8 cellular contexts compared by ENCODE assay signal in genomic region chr19:57435062-57435978, GRCh38. TPM values are rescaled to one million over a fixed set of nuclear protein-coding genes. Genes with fewer than 3 reads are reported as not detected.
DNase-seq lines count a peak whose midpoint lies in the region; ATAC-seq and TF ChIP-seq lines count a peak whose summit lies in the region.

ZNF749 (plus strand) TSS chr19:57435325; CDS start chr19:57435579, 254 bp downstream.

- peaks cover 0 to 20% of the 10 kb centered on the region in 2 donors for H3K36me3 ChIP-seq in gastroesophageal sphincter
- H3K36me3 ChIP-seq in neuronal stem cell (replicated peaks in 1 of 2; ENCODE audit: control insufficient read depth in 2 of 2, insufficient read depth in 2 of 2, low read length in 2 of 2), result peaks cover 8 to 47% of the 10 kb centered on the region in 2 donors
- peaks cover 0 to 14% (median 11%) of the 10 kb centered on the region in 5 donors for H3K36me3 ChIP-seq in subcutaneous abdominal adipose tissue (ENCODE audit: control insufficient read depth in 5 of 5, insufficient read depth in 5 of 5, low read length in 5 of 5)

- H3K23ac ChIP-seq in neuronal stem cell (ENCODE audit: low read depth, low read length, poor library complexity), result peak within 1 kb of the TSS; percentile 86

- H3K4me1 ChIP-seq in gastroesophageal sphincter (peaks cover 0 to 24% (median 14%) of the 10 kb centered on the region in 3 donors), neuronal stem cell (ENCODE audit: control insufficient read depth in 2 of 2, insufficient read depth in 1 of 2, low read depth in 1 of 2, low read length in 2 of 2) (peaks cover 0 to 6% of the 10 kb centered on the region in 2 donors), subcutaneous abdominal adipose tissue (ENCODE audit: control insufficient read depth in 5 of 5, insufficient read depth in 5 of 5, low read length in 5 of 5) (peaks cover 4 to 22% (median 19%) of the 10 kb centered on the region in 5 donors)

- TF ChIP-seq CTCF in NB4 (IDR thresholded peaks at IDR 0.05; ENCODE audit: low read depth, low read length) (no peak), gastroesophageal sphincter (IDR thresholded peaks at IDR 0.05) (no peak)

- peak within 1 kb of the TSS; percentile 56 for H3K14ac ChIP-seq in neuronal stem cell (ENCODE audit: low read length)

- DNase-seq in GM04504 (ENCODE audit: low read depth), result peak; percentile 94
- DNase-seq in NB4 (ENCODE audit: low read depth), result peak; percentile 95
- peak; percentile 95 for DNase-seq in SK-N-DZ (ENCODE audit: low spot score)
- DNase-seq in activated naive CD4-positive, alpha-beta T cell treated with Interleukin-2 at 50 U/mL for 16 hours, result peak; percentile 97
- peak; percentile 99 for DNase-seq in neuronal stem cell (ENCODE audit: low spot score)

- H3K79me1 ChIP-seq in neuronal stem cell (ENCODE audit: low read depth, low read length), result peaks cover 3% of the 10 kb centered on the region

- peak within 1 kb of the TSS; percentile 72 for H3K18ac ChIP-seq in neuronal stem cell (ENCODE audit: low read length)

- peak within 1 kb of the TSS; percentile 88 for H3K9ac ChIP-seq in neuronal stem cell (ENCODE audit: low read depth, low read length, poor library complexity)
- peak within 1 kb of the TSS; percentile 38 to 91 (median 87) for H3K9ac ChIP-seq in subcutaneous abdominal adipose tissue (ENCODE audit: low read length in 5 of 5)

- H2BK120ac ChIP-seq in neuronal stem cell (ENCODE audit: low read depth, low read length), result no peak within 1 kb of the TSS

- ATAC-seq in HG02571 (IDR thresholded peaks at IDR 0.05; ENCODE audit: unreplicated experiment), result peak; percentile 94
- ATAC-seq in gastroesophageal sphincter, result peak; percentile 100

- H3K4ac ChIP-seq in neuronal stem cell (ENCODE audit: low read length), result no peak within 1 kb of the TSS

- H3K27ac ChIP-seq in gastroesophageal sphincter (peak within 1 kb of the TSS in 3 of 4 donors; percentile 69 to 81 (median 75)), neuronal stem cell (replicated peaks; ENCODE audit: low read length) (peak within 1 kb of the TSS; percentile 43), subcutaneous abdominal adipose tissue (ENCODE audit: low read depth, low read length) (no peak within 1 kb of the TSS)

- 0% methylated on average over 7 to 12 of the region's 61 CpGs for WGBS in gastroesophageal sphincter (ENCODE audit: low coverage in 1 of 2), 2 donors
- no CpG with 5 or more reads among the region's 61 CpGs for WGBS in neuronal stem cell (ENCODE audit: extremely low coverage in 2 of 2, insufficient read length in 2 of 2, insufficient replicate concordance in 1 of 2), 2 donors

- peak within 1 kb of the TSS; percentile 41 for H2AK5ac ChIP-seq in neuronal stem cell (ENCODE audit: low read depth, low read length)

- H4K8ac ChIP-seq in neuronal stem cell (ENCODE audit: low read depth, low read length), result no peak within 1 kb of the TSS

- H3K9me3 ChIP-seq in gastroesophageal sphincter (peaks cover 0 to 14% (median 0%) of the 10 kb centered on the region in 3 donors), neuronal stem cell (replicated peaks in 1 of 2; ENCODE audit: control insufficient read depth in 2 of 2, insufficient read depth in 1 of 2, low read depth in 1 of 2, low read length in 2 of 2) (peaks cover 0 to 32% of the 10 kb centered on the region in 2 donors), subcutaneous abdominal adipose tissue (ENCODE audit: control insufficient read depth in 5 of 5, low read length in 5 of 5) (peaks cover 0 to 12% (median 1%) of the 10 kb centered on the region in 5 donors)

- no peak within 1 kb of the TSS for H2BK15ac ChIP-seq in neuronal stem cell (ENCODE audit: low read length)

- H4K91ac ChIP-seq in neuronal stem cell (ENCODE audit: low read depth, low read length, poor library complexity), result no peak within 1 kb of the TSS

- no peak within 1 kb of the TSS for H2BK12ac ChIP-seq in neuronal stem cell (ENCODE audit: low read length)

- no peaks in the 10 kb centered on the region for H3K27me3 ChIP-seq in gastroesophageal sphincter
- no peaks in the 10 kb centered on the region for H3K27me3 ChIP-seq in neuronal stem cell (ENCODE audit: control insufficient read depth in 3 of 3, insufficient read depth in 3 of 3, low read depth in 1 of 3, low read length in 3 of 3)
- no peaks in the 10 kb centered on the region for H3K27me3 ChIP-seq in subcutaneous abdominal adipose tissue (ENCODE audit: control insufficient read depth in 5 of 5, insufficient read depth in 4 of 5, low read length in 5 of 5)

- no peak for TF ChIP-seq EP300 in gastroesophageal sphincter (IDR thresholded peaks at IDR 0.05)

- H3K4me3 ChIP-seq in NB4 (ENCODE audit: low read depth, low read length) (peak within 1 kb of the TSS; percentile 82), gastroesophageal sphincter (peak within 1 kb of the TSS; percentile 48 to 76), neuronal stem cell (ENCODE audit: low read length in 2 of 2) (peak within 1 kb of the TSS; percentile 90 to 92), subcutaneous abdominal adipose tissue (ENCODE audit: low read depth in 1 of 5, low read length in 5 of 5) (peak within 1 kb of the TSS; percentile 83 to 96 (median 94))

- peak; percentile 55 for TF ChIP-seq POLR2A in NB4 (IDR thresholded peaks at IDR 0.05; ENCODE audit: extremely low read depth, insufficient read length)
- peak in 1 of 2 donors; percentile 8 for TF ChIP-seq POLR2A in gastroesophageal sphincter (IDR thresholded peaks at IDR 0.05)

- peak within 1 kb of the TSS; percentile 95 for H2AFZ ChIP-seq in neuronal stem cell (ENCODE audit: low read length)

- H2BK5ac ChIP-seq in neuronal stem cell (ENCODE audit: low read length), result no peak within 1 kb of the TSS

- H3K4me2 ChIP-seq in neuronal stem cell (ENCODE audit: insufficient read depth, low read length, poor library complexity, severe bottlenecking), result peak within 1 kb of the TSS; percentile 93

RNA-seq across cellular contexts. Expression of gene ZNF749, which starts in this region (rescaled TPM):
- polyA plus RNA-seq in SK-N-DZ (2014; cell fraction: cytosol; rRNA removed), result 10.9 and 17.0 TPM in 2 replicates
- polyA plus RNA-seq in SK-N-DZ (2014; cell fraction: nucleus; rRNA removed), result 5.1 and 11.5 TPM in 2 replicates
- total RNA-seq in gastroesophageal sphincter, result 10 to 100 TPM in 1 of 4 donors, 1 to 10 TPM in 3; 4.8 to 10.6 (median 6.8) TPM
- polyA plus RNA-seq in neuronal stem cell (2013, experiment 1 of 2), result 14.1 TPM
- 13.6 TPM for polyA plus RNA-seq in neuronal stem cell (2013, experiment 2 of 2)
